Comparison of ENCODE assay signal across 8 cellular contexts in the genomic region with DNA sequence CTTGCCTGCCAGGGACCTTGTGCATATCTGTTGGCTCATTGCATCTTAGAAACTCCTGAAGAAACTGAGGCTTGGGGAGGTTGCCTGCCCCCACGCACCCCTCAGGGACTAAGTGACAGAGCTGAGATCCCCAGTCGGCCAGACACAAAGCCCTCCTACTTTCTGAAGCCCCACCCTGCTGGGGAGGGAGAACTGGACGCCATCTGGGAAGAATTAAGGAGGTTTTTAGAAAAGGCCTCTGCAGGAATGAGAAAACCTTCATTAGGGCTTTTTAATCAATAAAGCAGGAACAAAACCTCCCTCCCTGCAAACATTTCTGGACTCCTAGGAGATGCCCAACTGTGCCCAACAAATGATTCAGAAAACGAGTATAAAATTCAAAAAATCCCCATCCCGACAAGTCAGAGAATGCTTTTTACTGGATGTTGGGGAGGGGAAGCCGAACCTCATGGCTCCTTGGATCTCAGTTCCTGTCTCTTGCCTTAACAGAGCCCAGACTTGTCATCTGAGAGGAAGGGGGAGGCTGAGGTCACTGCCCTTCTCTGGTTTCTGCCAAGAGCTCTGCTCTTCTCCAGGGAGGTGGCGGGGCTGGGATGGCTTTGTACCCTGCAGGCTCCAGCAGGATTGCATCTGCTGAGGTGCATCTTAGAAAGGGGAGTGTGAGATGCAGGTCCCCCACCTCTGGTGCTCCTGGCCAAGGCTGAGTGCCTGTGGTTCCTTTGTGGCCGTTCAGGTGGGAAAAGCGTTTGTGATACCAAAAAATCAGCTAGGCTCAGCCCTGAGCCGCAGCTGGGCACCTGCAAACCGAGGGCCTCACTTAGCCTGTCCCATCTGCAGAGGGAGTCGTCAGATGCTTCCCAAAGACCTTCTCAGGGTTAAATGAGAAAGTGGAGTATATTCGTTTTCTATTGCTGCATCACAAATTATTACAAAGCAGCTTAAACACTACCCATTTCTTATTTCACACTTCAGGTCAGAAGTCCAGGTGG.
DNase-seq lines count a peak whose midpoint lies in the region; FAIRE-seq and TF ChIP-seq lines count a peak whose summit lies in the region.

No MANE protein-coding gene starts in this region.

- H3K9ac ChIP-seq in keratinocyte (ENCODE audit: control insufficient read depth, extremely low read depth, insufficient read depth, low read length), result peak overlapping the region; percentile 77
- H3K9ac ChIP-seq in stomach smooth muscle (ENCODE audit: low read length in 2 of 2), result peak overlapping the region in 1 of 2 donors; percentile 5

- no peak for FAIRE-seq in HTR-8/SVneo (lab: Jason Lieb, UNC)
- peak; percentile 96 for FAIRE-seq in keratinocyte (lab: Jason Lieb, UNC)

- no peak for TF ChIP-seq CTCF in brain (conservative IDR thresholded peaks at IDR 0.05)
- no peak for TF ChIP-seq CTCF in keratinocyte (optimal IDR thresholded peaks at IDR 0.05 in 1 of 3, IDR thresholded peaks at IDR 0.05 in 1 of 3, conservative IDR thresholded peaks at IDR 0.05 in 1 of 3; ENCODE audit: extremely low read depth in 1 of 3, insufficient read depth in 2 of 3, low read length in 3 of 3)

- no peaks in the 10 kb centered on the region for H3K79me2 ChIP-seq in keratinocyte (ENCODE audit: control insufficient read depth, insufficient read depth, low read length)

- H3K4me1 Mint-ChIP-seq in brain, result peaks cover 83% of the 10 kb centered on the region

- H3K4me3 ChIP-seq in keratinocyte (ENCODE audit: control insufficient read depth in 2 of 3, extremely low read depth in 1 of 3, insufficient read depth in 2 of 3, low read depth in 1 of 3, low read length in 3 of 3), result no peak overlapping the region
- no peak overlapping the region for H3K4me3 ChIP-seq in stomach smooth muscle (ENCODE audit: low read length in 2 of 2)

- H3K4me2 ChIP-seq in keratinocyte (ENCODE audit: control insufficient read depth, extremely low read depth, insufficient read depth, low read depth, low read length), result peak overlapping the region; percentile 49

- H4K20me1 ChIP-seq in keratinocyte (ENCODE audit: control insufficient read depth, extremely low read depth, insufficient read depth, low read length), result no peaks in the 10 kb centered on the region

- no peaks in the 10 kb centered on the region for H3K36me3 Mint-ChIP-seq in brain

- H3K27me3 Mint-ChIP-seq in brain, result peaks cover 7% of the 10 kb centered on the region

- peaks cover 0 to 11% (median 5%) of the 10 kb centered on the region in 5 experiments for H3K9me3 Mint-ChIP-seq in brain

- DNase-seq in HTR-8/SVneo (ENCODE audit: insufficient read length, low spot score) (peak; percentile 79), keratinocyte (ENCODE audit: low read depth, low spot score) (peak; percentile 88), NCI-H1105 treated with DMSO at 0.1 percent for 48 hours (lab: John Stamatoyannopoulos, UW) (no peak), NCI-H2081 treated with DMSO at 0.1 percent for 48 hours (lab: John Stamatoyannopoulos, UW) (no peak)
- no peak for DNase-seq in activated CD4-positive, alpha-beta T cell treated with anti-CD3 and anti-CD28 coated beads, Interleukin-2, amount 50 U/mL, for 48 hours
- DNase-seq in stimulated activated CD4-positive, alpha-beta T cell treated with anti-CD3 and anti-CD28 coated beads, Interleukin-15, amount 100 ng/mL, for 24 hours, result no peak

- dilution Hi-C loops in keratinocyte (cut with MboI; ENCODE audit: extremely low pct_ligation_motif_present, low sequenced_read_pairs), result no loop called here

- H3K27me3 ChIP-seq in keratinocyte (ENCODE audit: control insufficient read depth, extremely low read depth, insufficient read depth, low read length) (no peaks in the 10 kb centered on the region), stomach smooth muscle (ENCODE audit: control insufficient read depth in 1 of 2, insufficient read depth in 2 of 2, low read length in 2 of 2) (no peaks in the 10 kb centered on the region)

- no peaks in the 10 kb centered on the region for H3K36me3 ChIP-seq in keratinocyte (ENCODE audit: control insufficient read depth in 2 of 2, extremely low read depth in 1 of 2, insufficient read depth in 2 of 2, low read length in 2 of 2)
- H3K36me3 ChIP-seq in stomach smooth muscle (ENCODE audit: control insufficient read depth in 2 of 2, insufficient read depth in 2 of 2, low read length in 2 of 2), result no peaks in the 10 kb centered on the region

- H3K9me3 ChIP-seq in keratinocyte (ENCODE audit: control insufficient read depth, low read depth, low read length), result no peaks in the 10 kb centered on the region
- H3K9me3 ChIP-seq in stomach smooth muscle (ENCODE audit: control insufficient read depth in 2 of 2, low read length in 2 of 2), result no peaks in the 10 kb centered on the region

- H3K4me1 ChIP-seq in keratinocyte (ENCODE audit: control insufficient read depth, extremely low read depth, insufficient read depth, low read length) (peaks cover 69% of the 10 kb centered on the region), stomach smooth muscle (ENCODE audit: control insufficient read depth, insufficient read depth, low read length) (peaks cover 66% of the 10 kb centered on the region)

- no peak overlapping the region for H2AFZ ChIP-seq in keratinocyte (ENCODE audit: control insufficient read depth, low read length)

- peak overlapping the region; percentile 66 to 95 (median 91) for H3K27ac Mint-ChIP-seq in brain

- H3K27ac ChIP-seq in keratinocyte (ENCODE audit: control insufficient read depth, insufficient read depth, low read length) (peak overlapping the region; percentile 91), stomach smooth muscle (ENCODE audit: low read length) (peak overlapping the region; percentile 69)

- H3K4me3 Mint-ChIP-seq in brain, result peak overlapping the region in 3 of 5 experiments; percentile 6 to 51 (median 30)

- no peaks in the 10 kb centered on the region for H3K9me1 ChIP-seq in keratinocyte (ENCODE audit: control insufficient read depth, extremely low read depth, insufficient read depth, low read length)

Comparison
In these comparisons a context has a peak if more than half of its experiments do, and no peak if none do; other contexts are left out.
1. DNase-seq: peak in HTR-8/SVneo (single experiment) and keratinocyte (single experiment); none in NCI-H1105 treated with DMSO at 0.1 percent for 48 hours (single experiment), NCI-H2081 treated with DMSO at 0.1 percent for 48 hours (single experiment), activated CD4-positive, alpha-beta T cell treated with anti-CD3 and anti-CD28 coated beads, Interleukin-2, amount 50 U/mL, for 48 hours (0 of 2) and stimulated activated CD4-positive, alpha-beta T cell treated with anti-CD3 and anti-CD28 coated beads, Interleukin-15, amount 100 ng/mL, for 24 hours (single experiment).